12 cellular contexts compared by ENCODE assay signal in the genomic region with DNA sequence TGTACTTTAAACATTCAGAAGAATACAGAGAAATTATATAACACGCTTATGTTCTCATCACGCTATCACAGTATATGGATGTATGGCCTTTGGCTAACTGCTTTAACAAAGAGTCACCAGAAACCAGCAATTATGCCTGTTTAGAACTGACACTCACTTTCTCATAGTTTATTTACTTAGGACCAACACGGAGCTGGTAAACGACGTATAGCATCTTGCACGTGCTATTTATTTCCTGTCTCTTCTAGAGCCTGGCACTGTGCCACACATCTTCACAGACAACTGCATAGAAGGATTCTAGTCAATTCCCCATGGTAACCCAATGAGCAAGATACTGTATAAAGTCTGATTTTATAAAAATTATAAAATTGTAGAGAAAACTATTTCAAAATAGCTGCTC. TPM values are rescaled to one million over a fixed set of nuclear protein-coding genes. Genes with fewer than 3 reads are reported as not detected.
DNase-seq lines count a peak whose midpoint lies in the region; ATAC-seq and TF ChIP-seq lines count a peak whose summit lies in the region.
"Had no signal": no experiment of that assay in that cellular context is flagged by ENCODE, and none has a peak within 500 bp of the region (broad histone marks: within the 10 kb centered on the region; RNA-seq: fewer than 3 reads in every experiment).

No MANE protein-coding gene starts in this region.

- peaks cover 0 to 38% (median 3%) of the 10 kb centered on the region in 3 donors for H3K36me3 Mint-ChIP-seq in CD8-positive, alpha-beta memory T cell
- peaks cover 72% of the 10 kb centered on the region for H3K36me3 Mint-ChIP-seq in activated CD8-positive, alpha-beta T cell treated with anti-CD3 and anti-CD28 coated beads, Interleukin-2, amount 10 ng/mL, durations not matched to agents 7 days and 5 days (ENCODE audit: low read depth)
- peaks cover 10% of the 10 kb centered on the region for H3K36me3 Mint-ChIP-seq in memory B cell

- H3K9me2 ChIP-seq in Loucy (replicated peaks; ENCODE audit: low read depth, low read length) = no peaks in the 10 kb centered on the region

- H2AFZ ChIP-seq in Loucy (ENCODE audit: low read length) = no peak overlapping the region

- H3K4me2 ChIP-seq in Loucy (ENCODE audit: low read depth, low read length, poor library complexity, severe bottlenecking) = peak overlapping the region; percentile 79

- TF ChIP-seq CTCF in Loucy (conservative IDR thresholded peaks at IDR 0.05; ENCODE audit: low read length) = no peak

- H4K20me1 ChIP-seq in Loucy (ENCODE audit: insufficient read depth, low read length, poor library complexity, severe bottlenecking) = no peaks in the 10 kb centered on the region

- H3K9me3 Mint-ChIP-seq in CD8-positive, alpha-beta memory T cell = no peaks in the 10 kb centered on the region
- no peaks in the 10 kb centered on the region for H3K9me3 Mint-ChIP-seq in activated CD8-positive, alpha-beta T cell treated with anti-CD3 and anti-CD28 coated beads, Interleukin-2, amount 10 ng/mL, durations not matched to agents 7 days and 5 days (ENCODE audit: insufficient read depth)
- H3K9me3 Mint-ChIP-seq in memory B cell = no peaks in the 10 kb centered on the region

- peak overlapping the region; percentile 73 to 99 (median 96) for H3K27ac Mint-ChIP-seq in CD8-positive, alpha-beta memory T cell
- H3K27ac Mint-ChIP-seq in activated CD8-positive, alpha-beta T cell treated with anti-CD3 and anti-CD28 coated beads, Interleukin-2, amount 10 ng/mL, durations not matched to agents 7 days and 5 days = peak overlapping the region; percentile 54
- H3K27ac Mint-ChIP-seq in memory B cell = peak overlapping the region; percentile 51

- H3K4me3 Mint-ChIP-seq in CD8-positive, alpha-beta memory T cell = peak overlapping the region; percentile 14 to 84 (median 78)
- H3K4me3 Mint-ChIP-seq in activated CD8-positive, alpha-beta T cell treated with anti-CD3 and anti-CD28 coated beads, Interleukin-2, amount 10 ng/mL, durations not matched to agents 7 days and 5 days = peak overlapping the region; percentile 28
- no peak overlapping the region for H3K4me3 Mint-ChIP-seq in memory B cell

- intact Hi-C loops in Right ventricle myocardium inferior (cut with DNase I) = no loop called here

- H3K9ac ChIP-seq in Loucy (ENCODE audit: low read depth, low read length, poor library complexity, severe bottlenecking) = peak overlapping the region; percentile 70

- H3K79me2 ChIP-seq in Loucy (ENCODE audit: insufficient read depth, low read length) = peaks cover 72% of the 10 kb centered on the region

- POLR2A ChIA-PET in CD8-positive, alpha-beta memory T cell (lab: Charles Lee) = interaction anchor here (0.8 to 3.6 kb wide), 9 partner anchors 11 to 72 kb away, joined by 3 to 32 read pairs (median 7); a partner anchor contains a TSS
- POLR2A ChIA-PET in activated CD8-positive, alpha-beta T cell treated with anti-CD3 and anti-CD28 coated beads, Interleukin-2, amount 10 ng/mL, durations not matched to agents 7 days and 5 days (lab: Charles Lee) = interaction anchor here (1.2 to 6.0 kb wide), 8 partner anchors 14 to 70 kb away, joined by 4 to 53 read pairs (median 8); no protein-coding TSS in a partner anchor

- DNase-seq in CD8-positive, alpha-beta memory T cell = peak; percentile 50 to 87 (median 66)
- DNase-seq in activated CD8-positive, alpha-beta T cell treated with anti-CD3 and anti-CD28 coated beads, Interleukin-2, amount 10 ng/mL, durations not matched to agents 7 days and 5 days = no peak
- DNase-seq in memory B cell (ENCODE audit: low spot score in 2 of 2) = no peak
- DNase-seq in Right ventricle myocardium inferior (ENCODE audit: missing footprints) = no peak
- DNase-seq in H7 = no peak
- DNase-seq: DMS53, NCI-H2029 treated with DMSO at 0.1 percent for 48 hours had no signal

- no peaks in the 10 kb centered on the region for H3K27me3 ChIP-seq in CD8-positive, alpha-beta memory T cell (ENCODE audit: insufficient read depth, low read length, poor library complexity, severe bottlenecking)
- H3K27me3 ChIP-seq in Loucy (ENCODE audit: insufficient read depth, low read length, poor library complexity, severe bottlenecking) (no peaks in the 10 kb centered on the region), H7 (ENCODE audit: control insufficient read depth, insufficient read depth, low read length) (no peaks in the 10 kb centered on the region)
- H3K27me3 ChIP-seq: tibial nerve had no signal

- H3K36me3 ChIP-seq in CD8-positive, alpha-beta memory T cell (ENCODE audit: insufficient read depth, low read length) = peaks cover 3% of the 10 kb centered on the region
- H3K36me3 ChIP-seq in Loucy (ENCODE audit: insufficient read depth, low read length) (peaks cover 29% of the 10 kb centered on the region), H7 (replicated peaks; ENCODE audit: control insufficient read depth, insufficient read depth, low read length) (no peaks in the 10 kb centered on the region)

- H3K27me3 Mint-ChIP-seq in CD8-positive, alpha-beta memory T cell = peaks cover 0 to 2% of the 10 kb centered on the region in 2 donors
- H3K27me3 Mint-ChIP-seq in activated CD8-positive, alpha-beta T cell treated with anti-CD3 and anti-CD28 coated beads, Interleukin-2, amount 10 ng/mL, durations not matched to agents 7 days and 5 days (ENCODE audit: low read depth) = no peaks in the 10 kb centered on the region
- H3K27me3 Mint-ChIP-seq in memory B cell = no peaks in the 10 kb centered on the region

- CTCF ChIA-PET in CD8-positive, alpha-beta memory T cell (lab: Charles Lee) = interaction anchor here (0.8 to 4.0 kb wide), 11 partner anchors 10 to 74 kb away, joined by 3 to 38 read pairs (median 6); no protein-coding TSS in a partner anchor
- CTCF ChIA-PET in activated CD8-positive, alpha-beta T cell treated with anti-CD3 and anti-CD28 coated beads, Interleukin-2, amount 10 ng/mL, durations not matched to agents 7 days and 5 days (lab: Charles Lee) = interaction anchor here (0.5 to 7.0 kb wide), 22 partner anchors 10 to 162 kb away, joined by 3 to 64 read pairs (median 8); a partner anchor contains a TSS

- ATAC-seq in activated CD8-positive, alpha-beta T cell treated with anti-CD3 and anti-CD28 coated beads, Interleukin-2, amount 10 ng/mL, durations not matched to agents 7 days and 5 days = no peak
- ATAC-seq in memory B cell (ENCODE audit: low read depth) (peak; percentile 52), Right ventricle myocardium inferior (no peak), HG03457 (IDR thresholded peaks at IDR 0.05; ENCODE audit: unreplicated experiment) (no peak), GM21619 (IDR thresholded peaks at IDR 0.05; ENCODE audit: unreplicated experiment) (no peak)

- peak overlapping the region; percentile 75 for H3K27ac ChIP-seq in CD8-positive, alpha-beta memory T cell (ENCODE audit: low read depth, low read length)

- peaks cover 9% of the 10 kb centered on the region for H3F3A ChIP-seq in Loucy (ENCODE audit: low read depth)

- peaks cover 78 to 91% (median 85%) of the 10 kb centered on the region in 3 donors for H3K4me1 Mint-ChIP-seq in CD8-positive, alpha-beta memory T cell
- peaks cover 80% of the 10 kb centered on the region for H3K4me1 Mint-ChIP-seq in activated CD8-positive, alpha-beta T cell treated with anti-CD3 and anti-CD28 coated beads, Interleukin-2, amount 10 ng/mL, durations not matched to agents 7 days and 5 days (ENCODE audit: low read depth)
- peaks cover 25% of the 10 kb centered on the region for H3K4me1 Mint-ChIP-seq in memory B cell

- H3K9me3 ChIP-seq in CD8-positive, alpha-beta memory T cell (ENCODE audit: low read length) = no peaks in the 10 kb centered on the region
- no peaks in the 10 kb centered on the region for H3K9me3 ChIP-seq in Loucy (ENCODE audit: insufficient read depth, low read depth, low read length)
- H3K9me3 ChIP-seq: psoas muscle, tibial nerve had no signal

- H3K4me1 ChIP-seq in CD8-positive, alpha-beta memory T cell (ENCODE audit: insufficient read depth, low read length) = peaks cover 58% of the 10 kb centered on the region
- peaks cover 76% of the 10 kb centered on the region for H3K4me1 ChIP-seq in Loucy (ENCODE audit: insufficient read depth, low read length, poor library complexity, severe bottlenecking)

- H3K4me3 ChIP-seq in CD8-positive, alpha-beta memory T cell (ENCODE audit: low read length) = no peak overlapping the region
- H3K4me3 ChIP-seq in Loucy (ENCODE audit: low read length, poor library complexity, severe bottlenecking) (peak overlapping the region; percentile 59), H7 (ENCODE audit: insufficient read depth, low read depth, low read length) (no peak overlapping the region)
- H3K4me3 ChIP-seq: psoas muscle, tibial nerve had no signal

RNA-seq across cellular contexts. Expression of a gene that starts 43.6 kb away (rescaled TPM):
- 10 to 100 TPM; 40.1 to 41.1 TPM for total RNA-seq in CD8-positive, alpha-beta memory T cell
- 26.4 TPM for polyA plus RNA-seq in CD8-positive, alpha-beta memory T cell
- total RNA-seq in activated CD8-positive, alpha-beta T cell treated with anti-CD3 and anti-CD28 coated beads, Interleukin-2, amount 10 ng/mL, durations not matched to agents 7 days and 5 days = 100 to 1,000 TPM; 109 to 119 TPM
- total RNA-seq in Right ventricle myocardium inferior = 12.2 TPM
- total RNA-seq in H7 (2014; rRNA removed; shearing (Covaris generic)) = 9.9 and 15.7 TPM in 2 replicates

RNA-seq across cellular contexts. Expression of a gene that starts 58.5 kb away (rescaled TPM):
- not detected for total RNA-seq in CD8-positive, alpha-beta memory T cell
- not detected for polyA plus RNA-seq in CD8-positive, alpha-beta memory T cell
- total RNA-seq in activated CD8-positive, alpha-beta T cell treated with anti-CD3 and anti-CD28 coated beads, Interleukin-2, amount 10 ng/mL, durations not matched to agents 7 days and 5 days = under 1 TPM; 0.29 to 0.31 TPM
- not detected for total RNA-seq in Right ventricle myocardium inferior
- total RNA-seq in H7 (2014; rRNA removed; shearing (Covaris generic)) = not detected in 2 replicates
- total RNA-seq: psoas muscle, tibial nerve had no signal
- polyA plus RNA-seq: psoas muscle had no signal

Comparison
In these comparisons a context has a peak if more than half of its experiments do, and no peak if none do; other contexts are left out.
1. DNase-seq: peak in CD8-positive, alpha-beta memory T cell (5 of 5); none in activated CD8-positive, alpha-beta T cell treated with anti-CD3 and anti-CD28 coated beads, Interleukin-2, amount 10 ng/mL, durations not matched to agents 7 days and 5 days (single experiment), memory B cell (0 of 2), Right ventricle myocardium inferior (single experiment) and H7 (single experiment).
2. Peak in every context shown above with its lines, with median percentiles within 50 percentile points of each other: H3K27ac Mint-ChIP-seq.